In genomic region chr2:37648316-37649011, GRCh38 we compare ENCODE assay signal across 8 cellular contexts. TPM values are rescaled to one million over a fixed set of nuclear protein-coding genes. Genes with fewer than 3 reads are reported as not detected.
A peak's percentile ranks its signal among the peaks of the same experiment; 100 is the strongest.
DNase-seq lines count a peak whose midpoint lies in the region; ATAC-seq and TF ChIP-seq lines count a peak whose summit lies in the region.

No MANE protein-coding gene starts in this region.

- in situ Hi-C loops in brain microvascular endothelial cell (cut with HindIII; ENCODE audit: low pct_ligation_motif_present, low sequenced_read_pairs), result no loop called here

- DNase-seq in BE2C (peak; percentile 72), NCI-H69 (lab: John Stamatoyannopoulos, UW) (peak; percentile 55), brain microvascular endothelial cell (no peak), myocyte (ENCODE audit: low read depth) (peak; percentile 99), NCI-H2107 (lab: John Stamatoyannopoulos, UW) (no peak)

- no peaks in the 10 kb centered on the region for H3K27me3 ChIP-seq in BE2C
- H3K27me3 ChIP-seq in brain microvascular endothelial cell (replicated peaks), result no peaks in the 10 kb centered on the region

- H3K4me1 ChIP-seq in BE2C, result peaks cover 54% of the 10 kb centered on the region

- no peak for ATAC-seq in GM19463 (IDR thresholded peaks at IDR 0.05; ENCODE audit: unreplicated experiment)
- no peak for ATAC-seq in HG03095 (IDR thresholded peaks at IDR 0.05; ENCODE audit: unreplicated experiment)
- ATAC-seq in GM18519 (IDR thresholded peaks at IDR 0.05; ENCODE audit: low FRiP score, unreplicated experiment), result no peak

- H3K27ac ChIP-seq in brain microvascular endothelial cell, result no peak overlapping the region

- H3K36me3 ChIP-seq in BE2C, result peaks cover 84% of the 10 kb centered on the region
- peaks cover 46% of the 10 kb centered on the region for H3K36me3 ChIP-seq in brain microvascular endothelial cell (replicated peaks)

- TF ChIP-seq CTCF in BE2C (IDR thresholded peaks at IDR 0.05; ENCODE audit: low read depth, low read length), result peak; percentile 36
- peak; percentile 21 for TF ChIP-seq CTCF in brain microvascular endothelial cell (IDR thresholded peaks at IDR 0.05; ENCODE audit: low read depth, low read length, missing control alignments)

- H3K9me3 ChIP-seq in BE2C, result no peaks in the 10 kb centered on the region

- H3K4me3 ChIP-seq in BE2C (ENCODE audit: low read depth, low read length), result no peak overlapping the region
- no peak overlapping the region for H3K4me3 ChIP-seq in brain microvascular endothelial cell (ENCODE audit: low read depth, low read length)

RNA-seq across cellular contexts. Expression of gene CDC42EP3, which starts 23.0 kb away (rescaled TPM):
- 131 TPM for polyA plus RNA-seq in BE2C (2012; ENCODE audit: insufficient read depth, insufficient read length, low read depth)
- total RNA-seq in myocyte, result 149 and 184 TPM in 2 replicates
- polyA plus RNA-seq in myocyte (2012), result 161 TPM

Comparison
In these comparisons a context has a peak if more than half of its experiments do, and no peak if none do; other contexts are left out.
1. DNase-seq: peak in BE2C (single experiment), NCI-H69 (single experiment) and myocyte (single experiment); none in brain microvascular endothelial cell (single experiment) and NCI-H2107 (single experiment).